ENCODE assay signal across 8 cellular contexts in the genomic region with DNA sequence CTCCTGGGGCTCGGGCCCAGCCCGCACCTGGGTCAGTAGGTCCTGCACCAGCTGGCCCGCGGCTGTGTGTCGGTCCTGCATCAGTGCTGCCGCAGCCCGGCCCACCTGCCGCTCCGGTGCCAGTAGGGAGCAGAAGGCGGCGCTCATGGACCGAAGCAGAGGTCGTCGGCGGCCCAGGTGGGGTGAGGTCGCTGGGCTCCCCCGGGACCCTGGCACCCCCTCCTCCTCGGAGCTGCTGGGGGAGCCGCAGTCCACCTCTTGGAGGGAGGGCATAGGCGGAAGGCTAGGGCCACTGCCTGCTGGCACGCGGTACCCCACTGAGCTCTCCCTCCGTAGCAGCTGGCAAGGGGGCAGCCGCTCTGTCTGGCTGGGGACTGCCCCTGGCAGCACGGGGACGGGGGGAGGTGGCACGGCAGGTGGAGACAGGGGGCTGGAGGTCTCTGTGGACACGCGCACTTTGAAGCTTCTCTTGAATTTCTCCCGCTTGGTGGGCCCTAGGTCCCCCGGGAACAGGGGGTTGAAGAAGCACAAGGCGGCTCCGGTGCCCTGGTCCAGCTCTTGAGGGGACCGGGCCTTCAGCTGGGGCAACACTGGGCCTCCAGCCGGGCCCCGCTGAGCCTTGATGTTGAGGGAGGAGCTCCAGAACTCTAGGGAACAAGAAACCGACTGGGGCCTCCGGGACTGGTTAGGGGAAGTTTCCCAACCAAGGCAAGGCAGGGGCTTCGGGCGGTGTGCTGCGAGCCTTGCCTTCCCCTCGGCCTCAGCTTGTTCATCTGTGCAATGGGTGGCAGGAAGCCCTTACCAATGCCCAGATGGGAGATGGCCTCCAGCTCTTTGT. TPM values are rescaled to one million over a fixed set of nuclear protein-coding genes. Genes with fewer than 3 reads are reported as not detected.
A peak's percentile ranks its signal among the peaks of the same experiment; 100 is the strongest.
DNase-seq lines count a peak whose midpoint lies in the region; ATAC-seq, FAIRE-seq and TF ChIP-seq lines count a peak whose summit lies in the region.
"Had no signal": no experiment of that assay in that cellular context is flagged by ENCODE, and none has a peak within 500 bp of the region (broad histone marks: within the 10 kb centered on the region; RNA-seq: fewer than 3 reads in every experiment).

No MANE protein-coding gene starts in this region.

- no peak for DNase-seq in HTR-8/SVneo (ENCODE audit: insufficient read length, low spot score)
- no peak for DNase-seq in astrocyte of the cerebellum (ENCODE audit: low read depth)
- no peak for DNase-seq in naive B cell
- DNase-seq in H4 (ENCODE audit: low spot score) = no peak
- DNase-seq in NCI-H1048 (lab: John Stamatoyannopoulos, UW) = no peak
- DNase-seq: NCI-H2081 treated with DMSO at 0.1 percent for 48 hours; stimulated activated CD4-positive, alpha-beta T cell treated with anti-CD3 and anti-CD28 coated beads, Interleukin-2, amount 100 ng/mL, for 24 hours had no signal

- peak overlapping the region; percentile 77 for H3K4me3 ChIP-seq in astrocyte of the cerebellum (ENCODE audit: low read depth, low read length)

- peaks cover 0 to 8% of the 10 kb centered on the region in 2 donors for H3K36me3 Mint-ChIP-seq in naive B cell

- H3K9me3 Mint-ChIP-seq in naive B cell = no peaks in the 10 kb centered on the region

- no peak for ATAC-seq in naive B cell (ENCODE audit: low read depth in 2 of 2)
- ATAC-seq in GM19455 (IDR thresholded peaks at IDR 0.05; ENCODE audit: unreplicated experiment) = no peak

- no peak for TF ChIP-seq CTCF in astrocyte of the cerebellum (IDR thresholded peaks at IDR 0.05; ENCODE audit: low read depth, low read length, missing control alignments)

- peaks cover 0 to 17% (median 8%) of the 10 kb centered on the region in 3 donors for H3K27me3 Mint-ChIP-seq in naive B cell

- in situ Hi-C loops in astrocyte of the cerebellum (cut with HindIII; ENCODE audit: low sequenced_read_pairs) = loop anchor here (10.0 kb wide), 1 partner anchor 60 kb away; a partner anchor contains a TSS

- H3K27ac Mint-ChIP-seq in naive B cell = no peak overlapping the region

- H3K4me3 Mint-ChIP-seq in naive B cell = peak overlapping the region in 5 of 8 donors; percentile 9 to 65 (median 45)

- FAIRE-seq in HTR-8/SVneo (lab: Jason Lieb, UNC) = peak; percentile 49

- H3K4me1 Mint-ChIP-seq in naive B cell = peaks cover 9 to 20% (median 18%) of the 10 kb centered on the region in 3 donors

RNA-seq across cellular contexts. Expression of a gene that starts 1.4 kb away (rescaled TPM):
- polyA plus RNA-seq in naive B cell (ENCODE audit: low read depth in 6 of 6) = 1 to 10 TPM in 1 of 6 donors, under 1 TPM in 2, not detected in 3; 0.11 to 3.1 (median 0.51) TPM
- total RNA-seq in H4 (2014; rRNA removed; shearing (Covaris generic)) = 4.3 and 7.4 TPM in 2 replicates

RNA-seq across cellular contexts. Expression of a gene that starts 10.1 kb away (rescaled TPM):
- 10 to 100 TPM; 56.2 to 81.6 (median 73.0) TPM for polyA plus RNA-seq in naive B cell (ENCODE audit: low read depth in 6 of 6)
- total RNA-seq in H4 (2014; rRNA removed; shearing (Covaris generic)) = 88.2 and 107 TPM in 2 replicates

RNA-seq across cellular contexts. Expression of a gene that starts 12.6 kb away (rescaled TPM):
- polyA plus RNA-seq in naive B cell (ENCODE audit: low read depth in 6 of 6) = 1 to 10 TPM; 2.9 to 7.7 (median 5.2) TPM
- 24.5 and 25.2 TPM in 2 replicates for total RNA-seq in H4 (2014; rRNA removed; shearing (Covaris generic))

RNA-seq across cellular contexts. Expression of a gene that starts 18.0 kb away (rescaled TPM):
- under 1 TPM in 5 of 6 donors, not detected in 1; 0.09 to 0.39 (median 0.24) TPM for polyA plus RNA-seq in naive B cell (ENCODE audit: low read depth in 6 of 6)
- not detected in 2 replicates for total RNA-seq in H4 (2014; rRNA removed; shearing (Covaris generic))

RNA-seq across cellular contexts. Expression of a gene that starts 36.7 kb away (rescaled TPM):
- 1 to 10 TPM; 1.1 to 3.7 (median 2.4) TPM for polyA plus RNA-seq in naive B cell (ENCODE audit: low read depth in 6 of 6)
- 0.39 and 0.62 TPM in 2 replicates for total RNA-seq in H4 (2014; rRNA removed; shearing (Covaris generic))
